In genomic region chr10:110965216-110965615, GRCh38 we compare ENCODE assay signal across 11 cellular contexts.
"Had no signal": no experiment of that assay in that cellular context is flagged by ENCODE, and none has a peak within 500 bp of the region (broad histone marks: within the 10 kb centered on the region; RNA-seq: fewer than 3 reads in every experiment).

No MANE protein-coding gene starts in this region.

- H3K27ac Mint-ChIP-seq: GM23338, HFFc6, IgD-negative memory B cell had no signal

- H3K27ac ChIP-seq: HL-60, KMS-11 had no signal

- FAIRE-seq: H1, H54, HepG2 had no signal

- H3K4me3 Mint-ChIP-seq: GM23338, H9, HFFc6 had no signal

- H3K27me3 Mint-ChIP-seq: IgD-negative memory B cell had no signal

- DNase-seq: H9, HCEC 1CT, HFFc6, KBM-7 had no signal

- H3K9me3 Mint-ChIP-seq: GM23338, H9, HFFc6, IgD-negative memory B cell had no signal

- ATAC-seq: GM23338, HepG2 had no signal
